Comparison of ENCODE assay signal across 1 cellular context in genomic region chr10:35394411-35394851, GRCh38.
TF ChIP-seq lines count a peak whose summit lies in the region.

No MANE protein-coding gene starts in this region.

TF ChIP-seq in H1, 55 proteins besides CTCF, POLR2A, EP300 and RAD21 (continued from another document):
- TF ChIP-seq SP2 (IDR thresholded peaks at IDR 0.05; ENCODE audit: low read length) = no peak
- no peak for TF ChIP-seq CHD1 (IDR thresholded peaks at IDR 0.05; ENCODE audit: low read depth, low read length)
- no peak for TF ChIP-seq CBX8 (IDR thresholded peaks at IDR 0.05; ENCODE audit: borderline replicate concordance, low read depth, low read length)
